13 cellular contexts compared by ENCODE assay signal in the genomic region with DNA sequence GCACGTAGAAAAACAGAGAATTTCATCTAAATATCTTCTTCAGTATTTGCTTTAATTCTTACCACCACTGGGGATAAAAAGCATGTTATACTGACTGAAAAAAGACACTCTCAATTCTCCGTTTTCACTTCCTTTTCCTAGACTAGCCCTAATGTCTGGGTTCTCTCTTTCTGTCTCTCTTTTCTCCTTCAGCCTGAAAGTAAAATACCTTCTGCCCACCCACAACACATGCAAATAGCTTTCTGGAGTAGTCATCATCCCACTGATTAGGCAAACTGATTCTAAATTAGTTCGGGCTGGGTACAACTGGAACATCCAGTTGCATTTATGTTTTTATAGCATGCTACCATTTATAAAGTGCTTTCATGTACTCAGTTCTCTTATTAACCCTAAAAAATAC.
DNase-seq lines count a peak whose midpoint lies in the region; ATAC-seq and TF ChIP-seq lines count a peak whose summit lies in the region.
"Had no signal": no experiment of that assay in that cellular context is flagged by ENCODE, and none has a peak within 500 bp of the region (broad histone marks: within the 10 kb centered on the region; RNA-seq: fewer than 3 reads in every experiment).

No MANE protein-coding gene starts in this region.

- no peak overlapping the region for H3K27ac ChIP-seq in A673 (ENCODE audit: low read depth, low read length, poor library complexity, severe bottlenecking)
- H3K27ac ChIP-seq: dorsolateral prefrontal cortex, neutrophil, vagina had no signal

- POLR2A ChIA-PET in A673 (lab: Charles Lee; ENCODE audit: low non-redundant PET), result no interaction called here

- H3K9ac ChIP-seq in adipocyte (ENCODE audit: low read length), result no peak overlapping the region

- H3K9me3 ChIP-seq in adipocyte (ENCODE audit: control insufficient read depth, low read length), result no peaks in the 10 kb centered on the region
- H3K9me3 ChIP-seq in A673 (ENCODE audit: low read depth, low read length, poor library complexity, severe bottlenecking), result no peaks in the 10 kb centered on the region
- H3K9me3 ChIP-seq: neutrophil, vagina had no signal

- CTCF ChIA-PET in A673 (lab: Charles Lee), result no interaction called here

- peak; percentile 43 for DNase-seq in EH (ENCODE audit: low read depth)
- peak; percentile 60 for DNase-seq in adipocyte (ENCODE audit: low read depth)
- DNase-seq in NCI-H1436 (lab: John Stamatoyannopoulos, UW), result no peak
- no peak for DNase-seq in A673 (ENCODE audit: low spot score)
- no peak for DNase-seq in NOMO-1 (lab: John Stamatoyannopoulos, UW; ENCODE audit: unreplicated experiment in 2 of 2)
- DNase-seq in NCI-H1417 (lab: John Stamatoyannopoulos, UW), result no peak
- DNase-seq: AML-193, dorsolateral prefrontal cortex, NCI-H524 had no signal

- no TSS peak for BruUV-seq in A673 (replicated peaks; lab: Mats Ljungman, UMichigan)

- H3K27me3 ChIP-seq in adipocyte (replicated peaks; ENCODE audit: control insufficient read depth, insufficient read depth, low read length), result no peaks in the 10 kb centered on the region
- H3K27me3 ChIP-seq in A673 (replicated peaks; ENCODE audit: insufficient read depth, low read depth, low read length, poor library complexity), result no peaks in the 10 kb centered on the region
- H3K27me3 ChIP-seq: dorsolateral prefrontal cortex, neutrophil, vagina had no signal

- peaks cover 4% of the 10 kb centered on the region for H3K4me1 ChIP-seq in adipocyte (ENCODE audit: control insufficient read depth, insufficient read depth, low read length)
- H3K4me1 ChIP-seq in A673 (ENCODE audit: insufficient read depth, low read length, poor library complexity, severe bottlenecking), result no peaks in the 10 kb centered on the region
- H3K4me1 ChIP-seq: vagina had no signal

- peak; percentile 80 for ATAC-seq in GM19438 (IDR thresholded peaks at IDR 0.05; ENCODE audit: low read depth, unreplicated experiment)
- ATAC-seq in HG02973 (IDR thresholded peaks at IDR 0.05; ENCODE audit: unreplicated experiment), result peak; percentile 76

- H3K4me3 ChIP-seq in adipocyte (ENCODE audit: low read length) (no peak overlapping the region), A673 (ENCODE audit: low read depth, low read length, poor library complexity, severe bottlenecking) (no peak overlapping the region)
- H3K4me3 ChIP-seq: dorsolateral prefrontal cortex, vagina had no signal

- intact Hi-C loops in A673 (cut with micrococcal nuclease; ENCODE audit: unreplicated experiment), result no loop called here

- TF ChIP-seq CTCF in A673 (conservative IDR thresholded peaks at IDR 0.05; ENCODE audit: low read depth, low read length), result no peak

- H3K36me3 ChIP-seq in adipocyte (ENCODE audit: control insufficient read depth, insufficient read depth, low read length, severe bottlenecking), result no peaks in the 10 kb centered on the region
- no peaks in the 10 kb centered on the region for H3K36me3 ChIP-seq in A673 (ENCODE audit: insufficient read depth, low read length, poor library complexity, severe bottlenecking)
- H3K36me3 ChIP-seq: neutrophil, vagina had no signal

Comparison
In these comparisons a context has a peak if more than half of its experiments do, and no peak if none do; other contexts are left out.
1. DNase-seq: peak in EH (single experiment) and adipocyte (single experiment); none in NCI-H1436 (single experiment), A673 (single experiment), NOMO-1 (0 of 2) and NCI-H1417 (0 of 3).